8 cellular contexts compared by ENCODE assay signal in the genomic region with DNA sequence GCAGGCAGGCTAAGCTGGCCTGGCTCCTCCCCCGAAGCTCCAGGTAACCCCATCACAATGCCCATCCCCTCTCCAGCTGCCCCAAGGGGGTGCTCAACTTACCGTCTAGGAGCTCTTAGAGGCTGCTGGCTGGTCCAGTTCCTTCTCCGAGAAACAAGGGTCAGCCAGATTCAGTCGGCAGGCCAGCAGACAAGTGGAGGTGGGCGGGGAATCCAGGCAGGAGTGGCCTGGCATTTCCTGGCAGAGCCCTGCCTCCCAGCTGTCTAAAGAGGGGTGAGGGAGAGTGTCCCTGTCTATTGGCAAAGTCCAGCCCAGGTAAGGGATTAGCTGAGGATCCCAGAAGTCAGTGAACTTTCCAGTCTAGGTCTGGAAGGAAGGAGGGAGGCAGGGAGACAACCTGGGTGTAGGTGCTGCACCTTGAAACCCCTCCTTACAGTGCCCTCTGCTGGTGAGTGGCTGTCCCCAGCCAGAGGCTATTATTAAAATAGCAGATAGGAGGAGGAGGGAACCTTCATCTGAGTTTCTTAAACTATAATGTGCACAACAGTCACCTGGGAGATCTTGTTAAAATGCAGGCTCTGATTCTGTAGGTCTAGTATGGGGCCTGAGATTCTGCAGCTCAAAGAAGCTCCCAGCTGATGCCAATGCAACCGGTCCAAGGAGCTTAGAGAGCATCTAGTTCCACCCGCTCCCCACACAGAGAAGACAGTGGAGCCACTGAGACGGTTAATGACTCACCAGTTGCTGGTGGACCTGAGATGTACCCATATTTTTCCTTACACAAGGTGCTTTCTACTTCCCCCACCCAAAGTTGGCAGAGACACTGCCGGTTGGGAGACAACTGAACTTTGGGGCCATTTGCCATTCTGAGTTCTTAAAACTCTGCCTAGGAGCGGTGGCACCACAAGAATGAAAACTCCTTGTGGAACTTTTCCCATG. TPM values are rescaled to one million over a fixed set of nuclear protein-coding genes. Genes with fewer than 3 reads are reported as not detected.
DNase-seq lines count a peak whose midpoint lies in the region; ATAC-seq lines count a peak whose summit lies in the region.

A gene with protein sequence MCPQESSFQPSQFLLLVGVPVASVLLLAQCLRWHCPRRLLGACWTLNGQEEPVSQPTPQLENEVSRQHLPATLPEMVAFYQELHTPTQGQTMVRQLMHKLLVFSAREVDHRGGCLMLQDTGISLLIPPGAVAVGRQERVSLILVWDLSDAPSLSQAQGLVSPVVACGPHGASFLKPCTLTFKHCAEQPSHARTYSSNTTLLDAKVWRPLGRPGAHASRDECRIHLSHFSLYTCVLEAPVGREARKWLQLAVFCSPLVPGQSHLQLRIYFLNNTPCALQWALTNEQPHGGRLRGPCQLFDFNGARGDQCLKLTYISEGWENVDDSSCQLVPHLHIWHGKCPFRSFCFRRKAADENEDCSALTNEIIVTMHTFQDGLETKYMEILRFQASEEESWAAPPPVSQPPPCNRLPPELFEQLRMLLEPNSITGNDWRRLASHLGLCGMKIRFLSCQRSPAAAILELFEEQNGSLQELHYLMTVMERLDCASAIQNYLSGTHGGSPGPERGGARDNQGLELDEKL (minus strand): TSS at position 162 of the 939 bp plus-strand sequence. CDS start 4,147 bp downstream, outside the sequence.

- peak within 1 kb of the TSS; percentile 53 for H3K27ac ChIP-seq in mucosa of rectum (ENCODE audit: low read depth in 2 of 2, low read length in 2 of 2)

- intact Hi-C loops in activated CD4-positive, alpha-beta T cell treated with anti-CD3 and anti-CD28 coated beads, Interleukin-2, amount 10 ng/mL, durations not matched to agents 24 days and 14 days (cut with micrococcal nuclease) = loop anchor here (1.0 kb wide), 1 partner anchor 11 kb away; no protein-coding TSS in a partner anchor

- peaks cover 12% of the 10 kb centered on the region for H3K4me1 Mint-ChIP-seq in activated CD4-positive, alpha-beta T cell treated with anti-CD3 and anti-CD28 coated beads, Interleukin-2, amount 10 ng/mL, durations not matched to agents 24 days and 14 days

- H3K4me1 ChIP-seq in mucosa of rectum (ENCODE audit: control insufficient read depth in 2 of 2, insufficient read depth in 2 of 2, low read length in 2 of 2) = peaks cover 11 to 21% of the 10 kb centered on the region in 2 donors

- no peaks in the 10 kb centered on the region for H3K36me3 Mint-ChIP-seq in activated CD4-positive, alpha-beta T cell treated with anti-CD3 and anti-CD28 coated beads, Interleukin-2, amount 10 ng/mL, durations not matched to agents 24 days and 14 days (ENCODE audit: low read depth)

- peak within 1 kb of the TSS; percentile 2 to 58 for H3K4me3 ChIP-seq in mucosa of rectum (ENCODE audit: low read length in 2 of 2)

- no peaks in the 10 kb centered on the region for H3K36me3 ChIP-seq in mucosa of rectum (ENCODE audit: control insufficient read depth in 2 of 2, insufficient read depth in 2 of 2, low read length in 2 of 2)

- DNase-seq in NCI-H510A treated with DMSO at 0.1 percent for 48 hours (lab: John Stamatoyannopoulos, UW) (peak; percentile 60), NCI-H510A (lab: John Stamatoyannopoulos, UW) (no peak), NCI-H1105 (lab: John Stamatoyannopoulos, UW) (peak; percentile 20), T1000 (lab: John Stamatoyannopoulos, UW) (no peak)
- DNase-seq in activated CD4-positive, alpha-beta T cell treated with anti-CD3 and anti-CD28 coated beads, Interleukin-2, amount 10 ng/mL, durations not matched to agents 24 days and 14 days = peak; percentile 90
- peak; percentile 20 for DNase-seq in effector CD8-positive, alpha-beta T cell (lab: John Stamatoyannopoulos, UW)

- no peaks in the 10 kb centered on the region for H3K27me3 ChIP-seq in mucosa of rectum (ENCODE audit: control insufficient read depth in 2 of 2, insufficient read depth in 2 of 2, low read length in 2 of 2)

- no peaks in the 10 kb centered on the region for H3K9me3 ChIP-seq in mucosa of rectum (ENCODE audit: control insufficient read depth in 2 of 2, low read length in 2 of 2)

- ATAC-seq in HG03108 (IDR thresholded peaks at IDR 0.05; ENCODE audit: unreplicated experiment) = no peak

- H3K4me3 Mint-ChIP-seq in activated CD4-positive, alpha-beta T cell treated with anti-CD3 and anti-CD28 coated beads, Interleukin-2, amount 10 ng/mL, durations not matched to agents 24 days and 14 days = no peak within 1 kb of the TSS

- H3K9ac ChIP-seq in mucosa of rectum (ENCODE audit: low read depth in 1 of 2, low read length in 2 of 2) = peak within 1 kb of the TSS in 1 of 2 donors; percentile 35

- H3K27ac Mint-ChIP-seq in activated CD4-positive, alpha-beta T cell treated with anti-CD3 and anti-CD28 coated beads, Interleukin-2, amount 10 ng/mL, durations not matched to agents 24 days and 14 days = no peak within 1 kb of the TSS

- no peaks in the 10 kb centered on the region for H3K9me3 Mint-ChIP-seq in activated CD4-positive, alpha-beta T cell treated with anti-CD3 and anti-CD28 coated beads, Interleukin-2, amount 10 ng/mL, durations not matched to agents 24 days and 14 days

- no peaks in the 10 kb centered on the region for H3K27me3 Mint-ChIP-seq in activated CD4-positive, alpha-beta T cell treated with anti-CD3 and anti-CD28 coated beads, Interleukin-2, amount 10 ng/mL, durations not matched to agents 24 days and 14 days

RNA-seq across cellular contexts. Expression of the gene that starts here (rescaled TPM):
- total RNA-seq in activated CD4-positive, alpha-beta T cell treated with anti-CD3 and anti-CD28 coated beads, Interleukin-2, amount 10 ng/mL, durations not matched to agents 24 days and 14 days = 0.88 and 1.2 TPM in 2 replicates

Comparison
In these comparisons a context has a peak if more than half of its experiments do, and no peak if none do; other contexts are left out.
1. DNase-seq: peak in NCI-H510A treated with DMSO at 0.1 percent for 48 hours (single experiment), NCI-H1105 (single experiment), activated CD4-positive, alpha-beta T cell treated with anti-CD3 and anti-CD28 coated beads, Interleukin-2, amount 10 ng/mL, durations not matched to agents 24 days and 14 days (single experiment) and effector CD8-positive, alpha-beta T cell (single experiment); none in NCI-H510A (single experiment) and T1000 (single experiment).